ENCODE assay signal across 2 cellular contexts in the genomic region with DNA sequence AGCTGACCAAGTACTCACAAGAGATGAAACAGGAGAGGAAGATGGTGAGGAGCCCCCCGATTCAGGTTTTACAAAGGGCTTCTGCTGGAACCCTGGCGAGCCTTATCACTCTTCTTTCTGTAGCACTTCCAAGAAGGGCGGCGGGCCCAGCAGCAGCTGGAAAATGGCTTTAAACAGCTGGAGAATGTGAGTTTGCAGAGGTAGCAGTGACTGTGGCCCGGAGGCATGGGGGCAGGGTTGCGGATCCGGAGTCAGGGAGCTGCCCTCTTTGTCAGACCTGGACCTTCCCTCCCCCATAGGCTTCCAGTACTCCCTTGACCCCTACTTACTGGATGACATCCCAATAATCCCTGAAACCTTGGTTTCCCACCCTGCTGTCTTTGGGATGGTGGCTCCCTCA.
TF ChIP-seq lines count a peak whose summit lies in the region.

No MANE protein-coding gene starts in this region.

TF ChIP-seq in GM23338, 12 proteins besides CTCF, POLR2A, EP300 and RAD21 (continues in another document):
- TF ChIP-seq JUNB (IDR thresholded peaks at IDR 0.05; ENCODE audit: unreplicated experiment) = no peak
- TF ChIP-seq, protein P1, sequence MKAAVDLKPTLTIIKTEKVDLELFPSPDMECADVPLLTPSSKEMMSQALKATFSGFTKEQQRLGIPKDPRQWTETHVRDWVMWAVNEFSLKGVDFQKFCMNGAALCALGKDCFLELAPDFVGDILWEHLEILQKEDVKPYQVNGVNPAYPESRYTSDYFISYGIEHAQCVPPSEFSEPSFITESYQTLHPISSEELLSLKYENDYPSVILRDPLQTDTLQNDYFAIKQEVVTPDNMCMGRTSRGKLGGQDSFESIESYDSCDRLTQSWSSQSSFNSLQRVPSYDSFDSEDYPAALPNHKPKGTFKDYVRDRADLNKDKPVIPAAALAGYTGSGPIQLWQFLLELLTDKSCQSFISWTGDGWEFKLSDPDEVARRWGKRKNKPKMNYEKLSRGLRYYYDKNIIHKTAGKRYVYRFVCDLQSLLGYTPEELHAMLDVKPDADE (IDR thresholded peaks at IDR 0.05) = no peak
- TF ChIP-seq NANOG (IDR thresholded peaks at IDR 0.05; ENCODE audit: borderline replicate concordance) = no peak
- TF ChIP-seq ZNF114 (CRISPR knock-in tag; IDR thresholded peaks at IDR 0.05) = no peak
- TF ChIP-seq STAT1 (IDR thresholded peaks at IDR 0.05; ENCODE audit: unreplicated experiment) = no peak
- no peak for TF ChIP-seq EZH2phosphoT487 (IDR thresholded peaks at IDR 0.05; ENCODE audit: unreplicated experiment)
- TF ChIP-seq ZNF462 (CRISPR knock-in tag; IDR thresholded peaks at IDR 0.05) = no peak
- TF ChIP-seq, protein P2, sequence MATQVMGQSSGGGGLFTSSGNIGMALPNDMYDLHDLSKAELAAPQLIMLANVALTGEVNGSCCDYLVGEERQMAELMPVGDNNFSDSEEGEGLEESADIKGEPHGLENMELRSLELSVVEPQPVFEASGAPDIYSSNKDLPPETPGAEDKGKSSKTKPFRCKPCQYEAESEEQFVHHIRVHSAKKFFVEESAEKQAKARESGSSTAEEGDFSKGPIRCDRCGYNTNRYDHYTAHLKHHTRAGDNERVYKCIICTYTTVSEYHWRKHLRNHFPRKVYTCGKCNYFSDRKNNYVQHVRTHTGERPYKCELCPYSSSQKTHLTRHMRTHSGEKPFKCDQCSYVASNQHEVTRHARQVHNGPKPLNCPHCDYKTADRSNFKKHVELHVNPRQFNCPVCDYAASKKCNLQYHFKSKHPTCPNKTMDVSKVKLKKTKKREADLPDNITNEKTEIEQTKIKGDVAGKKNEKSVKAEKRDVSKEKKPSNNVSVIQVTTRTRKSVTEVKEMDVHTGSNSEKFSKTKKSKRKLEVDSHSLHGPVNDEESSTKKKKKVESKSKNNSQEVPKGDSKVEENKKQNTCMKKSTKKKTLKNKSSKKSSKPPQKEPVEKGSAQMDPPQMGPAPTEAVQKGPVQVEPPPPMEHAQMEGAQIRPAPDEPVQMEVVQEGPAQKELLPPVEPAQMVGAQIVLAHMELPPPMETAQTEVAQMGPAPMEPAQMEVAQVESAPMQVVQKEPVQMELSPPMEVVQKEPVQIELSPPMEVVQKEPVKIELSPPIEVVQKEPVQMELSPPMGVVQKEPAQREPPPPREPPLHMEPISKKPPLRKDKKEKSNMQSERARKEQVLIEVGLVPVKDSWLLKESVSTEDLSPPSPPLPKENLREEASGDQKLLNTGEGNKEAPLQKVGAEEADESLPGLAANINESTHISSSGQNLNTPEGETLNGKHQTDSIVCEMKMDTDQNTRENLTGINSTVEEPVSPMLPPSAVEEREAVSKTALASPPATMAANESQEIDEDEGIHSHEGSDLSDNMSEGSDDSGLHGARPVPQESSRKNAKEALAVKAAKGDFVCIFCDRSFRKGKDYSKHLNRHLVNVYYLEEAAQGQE (IDR thresholded peaks at IDR 0.05; ENCODE audit: unreplicated experiment) = no peak
- TF ChIP-seq CREB1 (CRISPR knock-in tag; IDR thresholded peaks at IDR 0.05; ENCODE audit: low read depth) = no peak
- no peak for TF ChIP-seq EZH2 (IDR thresholded peaks at IDR 0.05; ENCODE audit: low read depth, unreplicated experiment)

TF ChIP-seq in WTC11, 78 proteins besides CTCF, POLR2A, EP300 and RAD21:
- TF ChIP-seq, protein P3, sequence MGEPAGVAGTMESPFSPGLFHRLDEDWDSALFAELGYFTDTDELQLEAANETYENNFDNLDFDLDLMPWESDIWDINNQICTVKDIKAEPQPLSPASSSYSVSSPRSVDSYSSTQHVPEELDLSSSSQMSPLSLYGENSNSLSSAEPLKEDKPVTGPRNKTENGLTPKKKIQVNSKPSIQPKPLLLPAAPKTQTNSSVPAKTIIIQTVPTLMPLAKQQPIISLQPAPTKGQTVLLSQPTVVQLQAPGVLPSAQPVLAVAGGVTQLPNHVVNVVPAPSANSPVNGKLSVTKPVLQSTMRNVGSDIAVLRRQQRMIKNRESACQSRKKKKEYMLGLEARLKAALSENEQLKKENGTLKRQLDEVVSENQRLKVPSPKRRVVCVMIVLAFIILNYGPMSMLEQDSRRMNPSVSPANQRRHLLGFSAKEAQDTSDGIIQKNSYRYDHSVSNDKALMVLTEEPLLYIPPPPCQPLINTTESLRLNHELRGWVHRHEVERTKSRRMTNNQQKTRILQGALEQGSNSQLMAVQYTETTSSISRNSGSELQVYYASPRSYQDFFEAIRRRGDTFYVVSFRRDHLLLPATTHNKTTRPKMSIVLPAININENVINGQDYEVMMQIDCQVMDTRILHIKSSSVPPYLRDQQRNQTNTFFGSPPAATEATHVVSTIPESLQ (CRISPR knock-in tag; IDR thresholded peaks at IDR 0.05) = no peak
- TF ChIP-seq, protein P4, sequence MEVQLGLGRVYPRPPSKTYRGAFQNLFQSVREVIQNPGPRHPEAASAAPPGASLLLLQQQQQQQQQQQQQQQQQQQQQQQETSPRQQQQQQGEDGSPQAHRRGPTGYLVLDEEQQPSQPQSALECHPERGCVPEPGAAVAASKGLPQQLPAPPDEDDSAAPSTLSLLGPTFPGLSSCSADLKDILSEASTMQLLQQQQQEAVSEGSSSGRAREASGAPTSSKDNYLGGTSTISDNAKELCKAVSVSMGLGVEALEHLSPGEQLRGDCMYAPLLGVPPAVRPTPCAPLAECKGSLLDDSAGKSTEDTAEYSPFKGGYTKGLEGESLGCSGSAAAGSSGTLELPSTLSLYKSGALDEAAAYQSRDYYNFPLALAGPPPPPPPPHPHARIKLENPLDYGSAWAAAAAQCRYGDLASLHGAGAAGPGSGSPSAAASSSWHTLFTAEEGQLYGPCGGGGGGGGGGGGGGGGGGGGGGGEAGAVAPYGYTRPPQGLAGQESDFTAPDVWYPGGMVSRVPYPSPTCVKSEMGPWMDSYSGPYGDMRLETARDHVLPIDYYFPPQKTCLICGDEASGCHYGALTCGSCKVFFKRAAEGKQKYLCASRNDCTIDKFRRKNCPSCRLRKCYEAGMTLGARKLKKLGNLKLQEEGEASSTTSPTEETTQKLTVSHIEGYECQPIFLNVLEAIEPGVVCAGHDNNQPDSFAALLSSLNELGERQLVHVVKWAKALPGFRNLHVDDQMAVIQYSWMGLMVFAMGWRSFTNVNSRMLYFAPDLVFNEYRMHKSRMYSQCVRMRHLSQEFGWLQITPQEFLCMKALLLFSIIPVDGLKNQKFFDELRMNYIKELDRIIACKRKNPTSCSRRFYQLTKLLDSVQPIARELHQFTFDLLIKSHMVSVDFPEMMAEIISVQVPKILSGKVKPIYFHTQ (CRISPR knock-in tag; IDR thresholded peaks at IDR 0.05) = no peak
